Comparison of ENCODE assay signal across 1 cellular context in the genomic region with DNA sequence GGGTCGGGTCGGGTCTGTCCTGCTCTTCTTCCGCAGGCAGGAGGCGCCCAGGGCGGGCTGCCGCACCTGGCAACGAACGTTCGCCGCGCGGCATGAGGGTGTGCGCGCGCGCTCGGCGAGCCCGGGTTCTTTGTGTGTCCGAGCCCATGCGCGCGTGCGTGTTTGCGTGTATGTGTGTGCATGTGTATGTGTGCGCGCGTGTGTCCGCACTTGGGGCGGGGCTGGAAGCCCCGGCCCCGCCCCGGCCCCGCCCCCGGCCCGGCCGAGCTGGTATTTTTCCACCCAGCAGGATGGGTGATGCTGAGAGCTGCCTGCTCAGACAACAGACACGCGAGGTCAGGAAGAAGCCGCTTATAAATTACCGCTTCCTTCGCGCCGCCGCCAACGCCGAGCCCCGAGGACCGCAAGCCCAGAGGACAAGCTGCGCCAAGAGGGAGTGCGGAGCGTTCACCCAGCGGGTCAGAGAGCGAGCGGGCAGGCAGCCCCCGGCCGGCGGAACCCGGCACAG.
A peak's percentile ranks its signal among the peaks of the same experiment; 100 is the strongest.
TF ChIP-seq lines count a peak whose summit lies in the region.

Gene SLC6A6, plus strand, starts transcription at position 303 of the 508 bp plus-strand sequence. CDS start 41,029 bp downstream, outside the sequence.

TF ChIP-seq in HEK293, 187 proteins besides CTCF, POLR2A, EP300 and RAD21 (continued from another document and continues in another):
- TF ChIP-seq REST (tag by site-specific recombination; IDR thresholded peaks at IDR 0.05) (no peak), ZNF585B (tag by site-specific recombination; IDR thresholded peaks at IDR 0.05) (no peak), ZNF521 (tag by site-specific recombination; IDR thresholded peaks at IDR 0.05) (no peak), ZBTB26 (tag by site-specific recombination; optimal IDR thresholded peaks at IDR 0.05) (peak; percentile 96), ZNF175 (tag by site-specific recombination; IDR thresholded peaks at IDR 0.05) (no peak), ZNF624 (tag by site-specific recombination; IDR thresholded peaks at IDR 0.05) (no peak), ZNF549 (tag by site-specific recombination; IDR thresholded peaks at IDR 0.05) (no peak), ZNF221 (tag by site-specific recombination; IDR thresholded peaks at IDR 0.05; ENCODE audit: borderline replicate concordance) (no peak), SCRT1 (tag by site-specific recombination; IDR thresholded peaks at IDR 0.05; ENCODE audit: borderline replicate concordance) (no peak), PRDM4 (tag by site-specific recombination; IDR thresholded peaks at IDR 0.05) (0 out of 2 replicates have a peak, but pooled peaks have one; percentile 15), ZFP69B (tag by site-specific recombination; IDR thresholded peaks at IDR 0.05) (no peak), YY1 (tag by site-specific recombination; IDR thresholded peaks at IDR 0.05) (no peak), ZNF155 (tag by site-specific recombination; IDR thresholded peaks at IDR 0.05) (no peak), BCL11B (tag by site-specific recombination; IDR thresholded peaks at IDR 0.05; ENCODE audit: low read depth) (no peak), ZNF302 (tag by site-specific recombination; IDR thresholded peaks at IDR 0.05; ENCODE audit: low read depth) (no peak), RBAK (tag by site-specific recombination; IDR thresholded peaks at IDR 0.05) (no peak), ZBTB1 (tag by site-specific recombination; IDR thresholded peaks at IDR 0.05) (no peak; the same call in 1 of the 2 replicates), ZNF211 (tag by site-specific recombination; IDR thresholded peaks at IDR 0.05; ENCODE audit: low read depth) (no peak), ZXDB (tag by site-specific recombination; IDR thresholded peaks at IDR 0.05) (0 out of 2 replicates have a peak, but pooled peaks have one; percentile 13), ZNF658 (tag by site-specific recombination; IDR thresholded peaks at IDR 0.05) (no peak), YY2 (tag by site-specific recombination; IDR thresholded peaks at IDR 0.05) (no peak), REPIN1 (tag by site-specific recombination; IDR thresholded peaks at IDR 0.05; ENCODE audit: low read depth) (no peak), EGR2 (tag by site-specific recombination; IDR thresholded peaks at IDR 0.05; ENCODE audit: low read depth) (no peak), ZNF664 (tag by site-specific recombination; IDR thresholded peaks at IDR 0.05) (no peak), ZNF76 (tag by site-specific recombination; IDR thresholded peaks at IDR 0.05; ENCODE audit: borderline replicate concordance, low read depth) (no peak), ZNF223 (tag by site-specific recombination; IDR thresholded peaks at IDR 0.05) (no peak), KLF16 (tag by site-specific recombination; IDR thresholded peaks at IDR 0.05) (0 out of 2 replicates have a peak, but pooled peaks have one; percentile 66), ZNF530 (tag by site-specific recombination; IDR thresholded peaks at IDR 0.05; ENCODE audit: low read depth) (no peak), ZNF274 (IDR thresholded peaks at IDR 0.05; ENCODE audit: low read length) (no peak), ZNF274 (tag by site-specific recombination; IDR thresholded peaks at IDR 0.05; ENCODE audit: borderline replicate concordance) (no peak), ZNF560 (tag by site-specific recombination; IDR thresholded peaks at IDR 0.05; ENCODE audit: borderline replicate concordance) (no peak), KLF1 (tag by site-specific recombination; IDR thresholded peaks at IDR 0.05) (peak; percentile 54), SALL2 (tag by site-specific recombination; IDR thresholded peaks at IDR 0.05; ENCODE audit: borderline replicate concordance) (no peak), MEIS1 (CRISPR knock-in tag; IDR thresholded peaks at IDR 0.05; ENCODE audit: borderline replicate concordance) (no peak), ZNF792 (tag by site-specific recombination; IDR thresholded peaks at IDR 0.05) (no peak), ZBTB20 (tag by site-specific recombination; IDR thresholded peaks at IDR 0.05) (no peak), ZNF623 (tag by site-specific recombination; IDR thresholded peaks at IDR 0.05) (no peak), ZNF501 (tag by site-specific recombination; IDR thresholded peaks at IDR 0.05) (peak; percentile 91), ZNF138 (tag by site-specific recombination; IDR thresholded peaks at IDR 0.05; ENCODE audit: borderline replicate concordance) (no peak), ZNF2 (tag by site-specific recombination; IDR thresholded peaks at IDR 0.05) (0 out of 2 replicates have a peak, but pooled peaks have one; percentile 46)
- TF ChIP-seq, protein P1, sequence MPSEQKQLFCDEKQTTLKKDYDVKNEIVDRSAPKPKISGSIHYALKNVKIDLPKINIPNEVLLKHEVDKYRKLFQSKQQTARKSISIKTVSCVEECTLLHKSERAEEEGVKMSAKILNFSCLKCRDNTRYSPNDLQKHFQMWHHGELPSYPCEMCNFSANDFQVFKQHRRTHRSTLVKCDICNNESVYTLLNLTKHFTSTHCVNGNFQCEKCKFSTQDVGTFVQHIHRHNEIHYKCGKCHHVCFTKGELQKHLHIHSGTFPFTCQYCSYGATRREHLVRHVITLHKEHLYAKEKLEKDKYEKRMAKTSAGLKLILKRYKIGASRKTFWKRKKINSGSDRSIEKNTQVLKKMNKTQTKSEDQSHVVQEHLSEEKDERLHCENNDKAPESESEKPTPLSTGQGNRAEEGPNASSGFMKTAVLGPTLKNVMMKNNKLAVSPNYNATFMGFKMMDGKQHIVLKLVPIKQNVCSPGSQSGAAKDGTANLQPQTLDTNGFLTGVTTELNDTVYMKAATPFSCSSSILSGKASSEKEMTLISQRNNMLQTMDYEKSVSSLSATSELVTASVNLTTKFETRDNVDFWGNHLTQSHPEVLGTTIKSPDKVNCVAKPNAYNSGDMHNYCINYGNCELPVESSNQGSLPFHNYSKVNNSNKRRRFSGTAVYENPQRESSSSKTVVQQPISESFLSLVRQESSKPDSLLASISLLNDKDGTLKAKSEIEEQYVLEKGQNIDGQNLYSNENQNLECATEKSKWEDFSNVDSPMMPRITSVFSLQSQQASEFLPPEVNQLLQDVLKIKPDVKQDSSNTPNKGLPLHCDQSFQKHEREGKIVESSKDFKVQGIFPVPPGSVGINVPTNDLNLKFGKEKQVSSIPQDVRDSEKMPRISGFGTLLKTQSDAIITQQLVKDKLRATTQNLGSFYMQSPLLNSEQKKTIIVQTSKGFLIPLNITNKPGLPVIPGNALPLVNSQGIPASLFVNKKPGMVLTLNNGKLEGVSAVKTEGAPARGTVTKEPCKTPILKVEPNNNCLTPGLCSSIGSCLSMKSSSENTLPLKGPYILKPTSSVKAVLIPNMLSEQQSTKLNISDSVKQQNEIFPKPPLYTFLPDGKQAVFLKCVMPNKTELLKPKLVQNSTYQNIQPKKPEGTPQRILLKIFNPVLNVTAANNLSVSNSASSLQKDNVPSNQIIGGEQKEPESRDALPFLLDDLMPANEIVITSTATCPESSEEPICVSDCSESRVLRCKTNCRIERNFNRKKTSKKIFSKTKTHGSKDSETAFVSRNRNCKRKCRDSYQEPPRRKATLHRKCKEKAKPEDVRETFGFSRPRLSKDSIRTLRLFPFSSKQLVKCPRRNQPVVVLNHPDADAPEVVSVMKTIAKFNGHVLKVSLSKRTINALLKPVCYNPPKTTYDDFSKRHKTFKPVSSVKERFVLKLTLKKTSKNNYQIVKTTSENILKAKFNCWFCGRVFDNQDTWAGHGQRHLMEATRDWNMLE (tag by site-specific recombination; conservative IDR thresholded peaks at IDR 0.05; ENCODE audit: low read depth), result no peak
- TF ChIP-seq, protein P2, sequence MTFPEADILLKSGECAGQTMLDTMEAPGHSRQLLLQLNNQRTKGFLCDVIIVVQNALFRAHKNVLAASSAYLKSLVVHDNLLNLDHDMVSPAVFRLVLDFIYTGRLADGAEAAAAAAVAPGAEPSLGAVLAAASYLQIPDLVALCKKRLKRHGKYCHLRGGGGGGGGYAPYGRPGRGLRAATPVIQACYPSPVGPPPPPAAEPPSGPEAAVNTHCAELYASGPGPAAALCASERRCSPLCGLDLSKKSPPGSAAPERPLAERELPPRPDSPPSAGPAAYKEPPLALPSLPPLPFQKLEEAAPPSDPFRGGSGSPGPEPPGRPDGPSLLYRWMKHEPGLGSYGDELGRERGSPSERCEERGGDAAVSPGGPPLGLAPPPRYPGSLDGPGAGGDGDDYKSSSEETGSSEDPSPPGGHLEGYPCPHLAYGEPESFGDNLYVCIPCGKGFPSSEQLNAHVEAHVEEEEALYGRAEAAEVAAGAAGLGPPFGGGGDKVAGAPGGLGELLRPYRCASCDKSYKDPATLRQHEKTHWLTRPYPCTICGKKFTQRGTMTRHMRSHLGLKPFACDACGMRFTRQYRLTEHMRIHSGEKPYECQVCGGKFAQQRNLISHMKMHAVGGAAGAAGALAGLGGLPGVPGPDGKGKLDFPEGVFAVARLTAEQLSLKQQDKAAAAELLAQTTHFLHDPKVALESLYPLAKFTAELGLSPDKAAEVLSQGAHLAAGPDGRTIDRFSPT (tag by site-specific recombination; IDR thresholded peaks at IDR 0.05), result no peak
- TF ChIP-seq, protein P3, sequence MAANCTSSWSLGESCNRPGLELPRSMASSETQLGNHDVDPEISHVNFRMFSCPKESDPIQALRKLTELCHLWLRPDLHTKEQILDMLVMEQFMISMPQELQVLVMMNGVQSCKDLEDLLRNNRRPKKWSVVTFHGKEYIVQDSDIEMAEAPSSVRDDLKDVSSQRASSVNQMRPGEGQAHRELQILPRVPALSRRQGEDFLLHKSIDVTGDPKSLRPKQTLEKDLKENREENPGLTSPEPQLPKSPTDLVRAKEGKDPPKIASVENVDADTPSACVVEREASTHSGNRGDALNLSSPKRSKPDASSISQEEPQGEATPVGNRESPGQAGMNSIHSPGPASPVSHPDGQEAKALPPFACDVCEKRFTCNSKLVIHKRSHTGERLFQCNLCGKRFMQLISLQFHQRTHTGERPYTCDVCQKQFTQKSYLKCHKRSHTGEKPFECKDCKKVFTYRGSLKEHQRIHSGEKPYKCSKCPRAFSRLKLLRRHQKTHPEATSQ (tag by site-specific recombination; IDR thresholded peaks at IDR 0.05), result no peak
- TF ChIP-seq, protein P4, sequence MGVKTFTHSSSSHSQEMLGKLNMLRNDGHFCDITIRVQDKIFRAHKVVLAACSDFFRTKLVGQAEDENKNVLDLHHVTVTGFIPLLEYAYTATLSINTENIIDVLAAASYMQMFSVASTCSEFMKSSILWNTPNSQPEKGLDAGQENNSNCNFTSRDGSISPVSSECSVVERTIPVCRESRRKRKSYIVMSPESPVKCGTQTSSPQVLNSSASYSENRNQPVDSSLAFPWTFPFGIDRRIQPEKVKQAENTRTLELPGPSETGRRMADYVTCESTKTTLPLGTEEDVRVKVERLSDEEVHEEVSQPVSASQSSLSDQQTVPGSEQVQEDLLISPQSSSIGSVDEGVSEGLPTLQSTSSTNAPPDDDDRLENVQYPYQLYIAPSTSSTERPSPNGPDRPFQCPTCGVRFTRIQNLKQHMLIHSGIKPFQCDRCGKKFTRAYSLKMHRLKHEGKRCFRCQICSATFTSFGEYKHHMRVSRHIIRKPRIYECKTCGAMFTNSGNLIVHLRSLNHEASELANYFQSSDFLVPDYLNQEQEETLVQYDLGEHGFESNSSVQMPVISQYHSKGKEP (tag by site-specific recombination; IDR thresholded peaks at IDR 0.05), result no peak
